11 cellular contexts compared by ENCODE assay signal in the genomic region with DNA sequence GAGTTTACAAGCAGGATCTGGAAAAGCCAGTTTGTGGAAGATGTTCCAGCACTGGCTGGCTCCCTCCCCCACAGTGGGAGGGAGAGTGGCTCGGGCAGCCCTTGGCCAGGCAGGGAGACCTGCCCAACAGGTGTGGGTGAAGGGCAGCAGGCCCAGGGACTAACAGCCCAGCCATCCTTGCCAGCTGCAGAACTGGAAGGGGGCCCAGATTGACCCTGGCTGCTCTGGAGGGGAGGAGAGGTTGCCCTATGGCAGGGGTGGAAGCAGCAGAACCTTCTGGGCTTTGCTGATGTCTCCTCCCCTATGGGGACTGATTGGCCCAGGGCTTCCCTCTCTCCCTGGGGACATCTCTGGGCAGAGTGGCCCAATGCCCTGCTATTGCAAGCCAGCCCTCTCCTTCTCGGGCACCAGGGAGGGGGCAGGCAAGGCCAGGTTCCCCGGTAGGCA. TPM values are rescaled to one million over a fixed set of nuclear protein-coding genes. Genes with fewer than 3 reads are reported as not detected.
DNase-seq lines count a peak whose midpoint lies in the region; ATAC-seq and TF ChIP-seq lines count a peak whose summit lies in the region.
"Had no signal": no experiment of that assay in that cellular context is flagged by ENCODE, and none has a peak within 500 bp of the region (broad histone marks: within the 10 kb centered on the region; RNA-seq: fewer than 3 reads in every experiment).

No MANE protein-coding gene starts in this region.

- ATAC-seq in body of pancreas (peak; percentile 93), left lung (peak; percentile 84)

- peak; percentile 51 for TF ChIP-seq EP300 in transverse colon (IDR thresholded peaks at IDR 0.05; ENCODE audit: low read depth)

- H3K27ac ChIP-seq in body of pancreas: peak overlapping the region; percentile 92 to 96 (median 95)
- H3K27ac ChIP-seq in left lung: peak overlapping the region; percentile 42 to 60
- H3K27ac ChIP-seq in transverse colon: peak overlapping the region; percentile 74 to 80 (median 78)
- H3K27ac ChIP-seq in spleen: peak overlapping the region in 1 of 8 donors; percentile 43

- TF ChIP-seq POLR2A in body of pancreas (IDR thresholded peaks at IDR 0.05) (peak in 2 of 3 donors; percentile 46 to 68), transverse colon (IDR thresholded peaks at IDR 0.05) (no peak), spleen (IDR thresholded peaks at IDR 0.05) (no peak)

- peaks cover 91% of the 10 kb centered on the region for H3K4me1 ChIP-seq in body of pancreas
- H3K4me1 ChIP-seq in left lung: peaks cover 11 to 27% of the 10 kb centered on the region in 2 donors
- H3K4me1 ChIP-seq in transverse colon: peaks cover 3 to 46% (median 43%) of the 10 kb centered on the region in 4 donors
- H3K4me1 ChIP-seq in spleen: peaks cover 0 to 29% (median 14%) of the 10 kb centered on the region in 6 donors

- no peak overlapping the region for H3K4me3 ChIP-seq in body of pancreas
- H3K4me3 ChIP-seq in left lung: no peak overlapping the region
- H3K4me3 ChIP-seq in transverse colon: no peak overlapping the region
- H3K4me3 ChIP-seq in spleen: no peak overlapping the region
- H3K4me3 ChIP-seq: A549 had no signal

- H3K9me3 ChIP-seq in body of pancreas (no peaks in the 10 kb centered on the region), left lung (no peaks in the 10 kb centered on the region), transverse colon (no peaks in the 10 kb centered on the region), spleen (no peaks in the 10 kb centered on the region)
- H3K9me3 ChIP-seq: A549 had no signal

- peak in 2 of 3 experiments; percentile 38 to 54 for DNase-seq in NCI-H1417 (lab: John Stamatoyannopoulos, UW)
- no peak for DNase-seq in NCI-H1417 treated with DMSO at 0.1 percent for 48 hours (lab: John Stamatoyannopoulos, UW)
- DNase-seq in body of pancreas: peak; percentile 98 to 99 (median 98)
- DNase-seq in left lung: peak; percentile 82 to 86
- DNase-seq in transverse colon: peak; percentile 83
- DNase-seq in effector CD8-positive, alpha-beta T cell (lab: John Stamatoyannopoulos, UW): no peak
- DNase-seq in activated CD8-positive, alpha-beta memory T cell treated with anti-CD3 and anti-CD28 coated beads, Interleukin-2, amount 50 U/mL, for 48 hours: no peak
- DNase-seq in spleen: no peak
- DNase-seq: activated CD4-positive, CD25-positive, alpha-beta regulatory T cell treated with anti-CD3 and anti-CD28 coated beads, Interleukin-2, amount 50 U/mL, for 72 hours; NK-92 treated with Interleukin-12 subunit alpha and Interleukin-12 subunit beta, amount 100 ng/mL, for 24 hours had no signal

- in situ Hi-C loops in transverse colon (cut with MboI; ENCODE audit: low pct_ligation_motif_present in 1 of 4, low pct_unique_long_range_greater_than_20kb in 1 of 4, low sequenced_read_pairs in 3 of 4): loop anchor here in 1 of 4 donors (10.0 kb wide), 1 partner anchor 53 kb away; no protein-coding TSS in a partner anchor

- H3K27me3 ChIP-seq in body of pancreas (no peaks in the 10 kb centered on the region), left lung (no peaks in the 10 kb centered on the region), transverse colon (no peaks in the 10 kb centered on the region), spleen (replicated peaks in 1 of 7) (no peaks in the 10 kb centered on the region)

- 10 to 12% methylated on average over 3 of the region's 3 CpGs for WGBS in body of pancreas, 2 donors
- 38 to 40% methylated on average over 2 to 3 of the region's 3 CpGs for WGBS in transverse colon (ENCODE audit: low coverage in 1 of 2), 2 donors
- WGBS in spleen, 5 donors: 59 to 78% (median 70%) methylated on average over 3 of the region's 3 CpGs

- intact Hi-C loops in body of pancreas (cut with DNase I) (no loop called here), left lung (cut with DNase I) (no loop called here), transverse colon (cut with DNase I; ENCODE audit: low total_unique reads) (loop anchor here (5.0 kb wide), 1 partner anchor 41 kb away; no protein-coding TSS in a partner anchor), spleen (cut with DNase I; ENCODE audit: low total_unique reads) (no loop called here)

- TF ChIP-seq CTCF in body of pancreas (IDR thresholded peaks at IDR 0.05): peak in 3 of 7 experiments; percentile 11 to 22 (median 16)
- TF ChIP-seq CTCF in left lung (IDR thresholded peaks at IDR 0.05): no peak
- no peak for TF ChIP-seq CTCF in transverse colon (IDR thresholded peaks at IDR 0.05)
- TF ChIP-seq CTCF in spleen (IDR thresholded peaks at IDR 0.05 in 8 of 11, conservative IDR thresholded peaks at IDR 0.05 in 3 of 11): no peak

- H3K36me3 ChIP-seq in body of pancreas (replicated peaks in 1 of 2; ENCODE audit: insufficient read depth in 1 of 2, low read depth in 2 of 2) (no peaks in the 10 kb centered on the region), left lung (no peaks in the 10 kb centered on the region), transverse colon (no peaks in the 10 kb centered on the region), spleen (no peaks in the 10 kb centered on the region)

RNA-seq across cellular contexts. Expression of gene IRF2BPL, which starts 20.5 kb away (rescaled TPM):
- total RNA-seq in body of pancreas: 10 to 100 TPM; 26.7 to 52.1 TPM
- 10 to 100 TPM; 45.9 to 46.3 TPM for total RNA-seq in left lung
- total RNA-seq in transverse colon: 10 to 100 TPM; 21.0 to 53.5 (median 32.5) TPM
- 10 to 100 TPM; 38.2 to 62.7 (median 47.7) TPM for total RNA-seq in spleen
- polyA plus RNA-seq in spleen: 10 to 100 TPM in 1 of 3 donors, 1 to 10 TPM in 2; 4.1 to 15.8 (median 6.3) TPM

Comparison
In these comparisons a context has a peak if more than half of its experiments do, and no peak if none do; other contexts are left out.
1. DNase-seq: peak in NCI-H1417 (2 of 3), body of pancreas (4 of 4), left lung (2 of 2) and transverse colon (single experiment); none in NCI-H1417 treated with DMSO at 0.1 percent for 48 hours (single experiment), effector CD8-positive, alpha-beta T cell (single experiment), activated CD8-positive, alpha-beta memory T cell treated with anti-CD3 and anti-CD28 coated beads, Interleukin-2, amount 50 U/mL, for 48 hours (single experiment) and spleen (single experiment).
2. POLR2A ChIP-seq: peak in body of pancreas (2 of 3); none in transverse colon (single experiment) and spleen (0 of 3).